Comparison of ENCODE assay signal across 8 cellular contexts in genomic region chr1:58903450-58904298, GRCh38.
DNase-seq lines count a peak whose midpoint lies in the region; ATAC-seq and TF ChIP-seq lines count a peak whose summit lies in the region.

No MANE protein-coding gene starts in this region.

- peak overlapping the region; percentile 97 for H3K27ac ChIP-seq in 22Rv1

- TF ChIP-seq POLR2A in GM18505 (IDR thresholded peaks at IDR 0.05; ENCODE audit: borderline replicate concordance, extremely low read depth, insufficient read depth, insufficient read length): peak; percentile 90

- TF ChIP-seq CTCF in 22Rv1 (IDR thresholded peaks at IDR 0.05) (no peak), choroid plexus epithelial cell (conservative IDR thresholded peaks at IDR 0.05; ENCODE audit: low read depth, low read length) (no peak)

- H3K4me3 ChIP-seq in choroid plexus epithelial cell (ENCODE audit: low read depth, low read length): peak overlapping the region; percentile 61

- DNase-seq in NCI-H2196 (lab: John Stamatoyannopoulos, UW; ENCODE audit: unreplicated experiment) (peak; percentile 91), choroid plexus epithelial cell (ENCODE audit: low read depth) (peak; percentile 95), kidney tubule cell (ENCODE audit: low spot score) (peak; percentile 90)
- DNase-seq in activated CD4-positive, alpha-beta T cell treated with anti-CD3 and anti-CD28 coated beads for 4 hours: peak; percentile 77 to 80
- DNase-seq in stimulated activated CD4-positive, alpha-beta T cell treated with anti-CD3 and anti-CD28 coated beads, Interleukin-1b, Interleukin-23, amount 100 ng/mL, for 1 hour (ENCODE audit: low read depth in 2 of 2): peak; percentile 21 to 65

- ATAC-seq in GM18505 (IDR thresholded peaks at IDR 0.05; ENCODE audit: unreplicated experiment) (peak; percentile 86), HG02938 (IDR thresholded peaks at IDR 0.05; ENCODE audit: unreplicated experiment) (peak; percentile 81)

Comparison
In these comparisons a context has a peak if more than half of its experiments do, and no peak if none do; other contexts are left out.
1. Peak in every context shown above with its lines: DNase-seq, ATAC-seq, H3K4me3 ChIP-seq and H3K27ac ChIP-seq.
2. DNase-seq: peak in every context shown above with its lines; median percentile 95 in choroid plexus epithelial cell; 91 in NCI-H2196; 90 in kidney tubule cell; 78 in activated CD4-positive, alpha-beta T cell treated with anti-CD3 and anti-CD28 coated beads for 4 hours; 43 in stimulated activated CD4-positive, alpha-beta T cell treated with anti-CD3 and anti-CD28 coated beads, Interleukin-1b, Interleukin-23, amount 100 ng/mL, for 1 hour.